In genomic region chr17:14525551-14526455, GRCh38 we compare ENCODE assay signal across 29 cellular contexts.
DNase-seq lines count a peak whose midpoint lies in the region; ATAC-seq, FAIRE-seq and TF ChIP-seq lines count a peak whose summit lies in the region.
"Had no signal": no experiment of that assay in that cellular context is flagged by ENCODE, and none has a peak within 500 bp of the region (broad histone marks: within the 10 kb centered on the region; RNA-seq: fewer than 3 reads in every experiment).

No MANE protein-coding gene starts in this region.

- H3K27ac ChIP-seq in BLaER1 (no peak overlapping the region; the same call in 1 of the 2 replicates), HUES48 (ENCODE audit: low read depth, low read length) (peak overlapping the region; percentile 91), K562 (ENCODE audit: extremely low read depth, low read depth, low read length) (no peak overlapping the region)
- H3K27ac ChIP-seq: esophagus squamous epithelium, foreskin keratinocyte, neutrophil, stomach, vagina, VCaP had no signal

- H3K4me1 ChIP-seq in BLaER1 (peaks cover 15% of the 10 kb centered on the region), HUES48 (ENCODE audit: control insufficient read depth, insufficient read depth, low read length) (peaks cover 49% of the 10 kb centered on the region), K562 (replicated peaks in 1 of 2; ENCODE audit: control insufficient read depth in 2 of 2, insufficient read depth in 2 of 2, low read length in 2 of 2) (no peaks in the 10 kb centered on the region; a peak in 1 of 5 replicates)
- H3K4me1 ChIP-seq: esophagus squamous epithelium, foreskin keratinocyte, HAP-1, stomach, vagina had no signal

- H3K4me2 ChIP-seq in BLaER1 (peak overlapping the region; percentile 39), K562 (ENCODE audit: insufficient read depth, low read length) (no peak overlapping the region)

- in situ Hi-C loops in K562 (cut with MboI): no loop called here

- WGBS in K562 (ENCODE audit: insufficient coverage, low coverage, missing lambda C conversion rate): 0% methylated on average over 4 of the region's 5 CpGs

- CTCF ChIA-PET in K562 (lab: Yijun Ruan, JAX; ENCODE audit: low intra/inter-chr PET ratio): no interaction called here

- H3K79me2 ChIP-seq in K562 (ENCODE audit: control insufficient read depth, insufficient read depth, low read length): no peaks in the 10 kb centered on the region

- H3K9me3 ChIP-seq in BLaER1 (peaks cover 10% of the 10 kb centered on the region), HUES48 (ENCODE audit: control insufficient read depth, insufficient read depth, low read length) (no peaks in the 10 kb centered on the region; the same call in 1 of the 2 replicates), K562 (replicated peaks; ENCODE audit: control insufficient read depth, insufficient read depth, low read depth, low read length) (no peaks in the 10 kb centered on the region), MG63 (no peaks in the 10 kb centered on the region)
- H3K9me3 ChIP-seq: esophagus squamous epithelium, HAP-1, neutrophil, stomach, vagina had no signal

- POLR2A ChIA-PET in K562 (lab: Yijun Ruan, JAX): interaction anchor here (0.8 kb wide), 1 partner anchor 503 kb away, joined by 3 read pairs; no protein-coding TSS in a partner anchor

- no peak for TF ChIP-seq EP300 in K562 (IDR thresholded peaks at IDR 0.05; ENCODE audit: low read length)

- no TSS peak for BruUV-seq in K562 (replicated peaks; lab: Mats Ljungman, UMichigan)

- no peak for TF ChIP-seq POLR2A in K562 (conservative IDR thresholded peaks at IDR 0.05)

- H3K36me3 ChIP-seq in BLaER1 (no peaks in the 10 kb centered on the region), HUES48 (ENCODE audit: control insufficient read depth, insufficient read depth, low read length) (no peaks in the 10 kb centered on the region), K562 (ENCODE audit: control insufficient read depth, insufficient read depth, low read length) (no peaks in the 10 kb centered on the region), MG63 (no peaks in the 10 kb centered on the region)
- H3K36me3 ChIP-seq: esophagus squamous epithelium, HAP-1, neutrophil, stomach, vagina had no signal

- H3K9ac ChIP-seq in BLaER1 (no peak overlapping the region), HUES48 (ENCODE audit: low read depth, low read length) (peak overlapping the region; percentile 51), K562 (ENCODE audit: insufficient read depth in 1 of 2, low read depth in 2 of 2, low read length in 2 of 2) (no peak overlapping the region)

- DNase-seq in K562 (ENCODE audit: extremely low read depth in 1 of 4, low spot score in 3 of 4) (no peak), iPS-NIHi11 (ENCODE audit: low spot score) (peak; percentile 58), MG63 (no peak), GM03348 (ENCODE audit: low spot score) (no peak)
- no peak for DNase-seq in stimulated activated CD4-positive, alpha-beta T cell treated with anti-CD3 and anti-CD28 coated beads, Interleukin-2, amount 100 ng/mL, for 24 hours
- no peak for DNase-seq in activated effector memory CD4-positive, alpha-beta T cell treated with Interleukin-2 at 50 U/mL for 16 hours
- DNase-seq: activated CD4-positive, alpha-beta T cell treated with anti-CD3 and anti-CD28 coated beads for 48 hours; amygdala; CD8-positive, alpha-beta T cell; esophagus squamous epithelium; foreskin keratinocyte; NCI-H1436; NCI-H226; NCI-H526 treated with DMSO at 0.1 percent for 48 hours; Right ventricle myocardium superior; stimulated activated CD4-positive, alpha-beta T cell treated with anti-CD3 and anti-CD28 coated beads, Interleukin-12 subunit alpha, Interleukin-12 subunit beta, amount 100 ng/mL, for 4 hours; stimulated activated CD4-positive, alpha-beta T cell treated with anti-CD3 and anti-CD28 coated beads, Interleukin-4, amount 100 ng/mL, for 1 hour; stomach; T1000 had no signal

- no peaks in the 10 kb centered on the region for H4K20me1 ChIP-seq in BLaER1
- no peaks in the 10 kb centered on the region for H4K20me1 ChIP-seq in K562 (replicated peaks; ENCODE audit: control insufficient read depth, insufficient read depth, low read length)

- FAIRE-seq in K562 (lab: Jason Lieb, UNC): no peak
- FAIRE-seq: GM19239 had no signal

- H3K4me3 ChIP-seq in BLaER1 (no peak overlapping the region), HUES48 (ENCODE audit: low read depth, low read length) (peak overlapping the region; percentile 49), K562 (no peak overlapping the region), MG63 (no peak overlapping the region)
- H3K4me3 ChIP-seq: esophagus squamous epithelium, HAP-1, stomach, vagina had no signal

- H3K27me3 ChIP-seq in BLaER1 (no peaks in the 10 kb centered on the region), HUES48 (ENCODE audit: control insufficient read depth, insufficient read depth, low read length) (no peaks in the 10 kb centered on the region), K562 (ENCODE audit: control insufficient read depth in 2 of 2, insufficient read depth in 2 of 2, low read length in 2 of 2) (no peaks in the 10 kb centered on the region), MG63 (no peaks in the 10 kb centered on the region)
- H3K27me3 ChIP-seq: esophagus squamous epithelium, foreskin keratinocyte, neutrophil, stomach, vagina had no signal

- TF ChIP-seq CTCF in K562 (IDR thresholded peaks at IDR 0.05 in 2 of 3, conservative IDR thresholded peaks at IDR 0.05 in 1 of 3; ENCODE audit: insufficient read depth in 2 of 3, low read depth in 1 of 3, low read length in 3 of 3): no peak

- no peak for TF ChIP-seq RAD21 in K562 (CRISPR knock-in tag; conservative IDR thresholded peaks at IDR 0.05 in 1 of 2, IDR thresholded peaks at IDR 0.05 in 1 of 2)

- peak overlapping the region; percentile 59; the same call in 1 of the 2 replicates for H2AFZ ChIP-seq in K562 (ENCODE audit: low read depth, low read length)

- ATAC-seq in K562: no peak
- ATAC-seq: activated naive CD4-positive, alpha-beta T cell treated with anti-CD3 and anti-CD28 coated beads, Interleukin-2, amount 50 U/mL, for 72 hours; CD8-positive, alpha-beta T cell; foreskin keratinocyte; Panc1; sciatic nerve had no signal

- H3K9me1 ChIP-seq in K562 (ENCODE audit: control insufficient read depth, insufficient read depth, low read length): no peaks in the 10 kb centered on the region

- intact Hi-C loops in K562 (cut with micrococcal nuclease): no loop called here

TF ChIP-seq in K562, 482 proteins besides CTCF, POLR2A, EP300 and RAD21:
- TF ChIP-seq TARDBP (IDR thresholded peaks at IDR 0.05): no peak
TF ChIP-seq in K562: peak in this region for 0.
